16 cellular contexts compared by ENCODE assay signal in the genomic region with DNA sequence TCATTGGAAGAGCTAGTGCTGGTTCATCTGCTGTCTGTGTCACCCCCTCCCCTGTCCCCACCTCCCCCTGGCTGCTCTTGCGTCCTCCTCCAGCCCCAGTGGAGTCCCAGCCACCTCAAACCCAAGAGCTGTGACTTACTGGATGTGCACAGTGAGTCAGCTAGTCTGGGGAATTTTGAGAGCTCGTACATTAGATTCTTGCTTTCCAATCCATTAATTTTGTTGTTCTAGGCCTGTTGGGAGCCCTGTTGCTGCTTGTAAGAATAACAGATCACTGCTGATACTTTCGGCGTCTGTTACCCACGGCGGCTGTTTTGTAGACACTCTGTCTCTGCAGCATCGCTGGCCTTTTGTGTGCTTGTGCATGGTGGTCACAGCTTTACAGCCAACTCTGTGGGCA.
DNase-seq lines count a peak whose midpoint lies in the region; ATAC-seq lines count a peak whose summit lies in the region.
"Had no signal": no experiment of that assay in that cellular context is flagged by ENCODE, and none has a peak within 500 bp of the region (broad histone marks: within the 10 kb centered on the region; RNA-seq: fewer than 3 reads in every experiment).

No MANE protein-coding gene starts in this region.

- in situ Hi-C loops in Caki2 (cut with HindIII; ENCODE audit: low pct_unique_long_range_greater_than_20kb, low sequenced_read_pairs): no loop called here

- no peak for ATAC-seq in HG02840 (IDR thresholded peaks at IDR 0.05; ENCODE audit: low FRiP score, unreplicated experiment)
- ATAC-seq: Panc1, Right ventricle myocardium inferior had no signal

- DNase-seq in Caki2 (ENCODE audit: low read depth): peak; percentile 92
- DNase-seq in NCI-H446 (lab: John Stamatoyannopoulos, UW): peak; percentile 26 to 52
- DNase-seq in inferior parietal cortex (ENCODE audit: extremely low spot score): peak; percentile 14
- DNase-seq in retina: peak; percentile 51
- DNase-seq in Kasumi-1 (lab: John Stamatoyannopoulos, UW): no peak
- DNase-seq in midbrain (lab: John Stamatoyannopoulos, UW): no peak
- DNase-seq: CD4-positive, alpha-beta memory T cell; DMS79; IMR-90; NCI-H1105 treated with DMSO at 0.1 percent for 48 hours; NCI-H187 treated with DMSO at 0.1 percent for 48 hours; NCI-H2171; NCI-H524 had no signal

Comparison
In these comparisons a context has a peak if more than half of its experiments do, and no peak if none do; other contexts are left out.
1. DNase-seq: peak in Caki2 (single experiment), NCI-H446 (2 of 2), inferior parietal cortex (single experiment) and retina (single experiment); none in Kasumi-1 (0 of 2) and midbrain (single experiment).